Comparison of ENCODE assay signal across 31 cellular contexts in genomic region chr13:78247362-78247761, GRCh38.
A peak's percentile ranks its signal among the peaks of the same experiment; 100 is the strongest.
DNase-seq lines count a peak whose midpoint lies in the region; ATAC-seq and TF ChIP-seq lines count a peak whose summit lies in the region.
"Had no signal": no experiment of that assay in that cellular context is flagged by ENCODE, and none has a peak within 500 bp of the region (broad histone marks: within the 10 kb centered on the region; RNA-seq: fewer than 3 reads in every experiment).

No MANE protein-coding gene starts in this region.

- no peak overlapping the region for H3K4me3 ChIP-seq in SK-N-SH (ENCODE audit: low read depth in 2 of 2, low read length in 1 of 2)
- H3K4me3 ChIP-seq in astrocyte of the cerebellum (ENCODE audit: low read depth, low read length): no peak overlapping the region
- H3K4me3 ChIP-seq in lower leg skin (ENCODE audit: low read depth, poor library complexity, severe bottlenecking): no peak overlapping the region
- H3K4me3 ChIP-seq: BLaER1 treated with 17β-estradiol and CSF1 and Interleukin-3, amounts not matched to agents 10 nM and 100 nM; Peyer's patch; prostate gland; tibial artery had no signal

- H3K9me3 ChIP-seq in SK-N-SH: no peaks in the 10 kb centered on the region
- H3K9me3 ChIP-seq: BLaER1 treated with 17β-estradiol and CSF1 and Interleukin-3, amounts not matched to agents 10 nM and 100 nM; Peyer's patch; prostate gland; tibial artery had no signal

- peak; percentile 55 for TF ChIP-seq RAD21 in SK-N-SH (IDR thresholded peaks at IDR 0.05; ENCODE audit: low read length)

- TF ChIP-seq CTCF in SK-N-SH (IDR thresholded peaks at IDR 0.05): no peak
- TF ChIP-seq CTCF in astrocyte of the cerebellum (IDR thresholded peaks at IDR 0.05; ENCODE audit: low read depth, low read length, missing control alignments): peak; percentile 23
- TF ChIP-seq CTCF in lower leg skin (IDR thresholded peaks at IDR 0.05): no peak

- no peaks in the 10 kb centered on the region for H3K9me2 ChIP-seq in SK-N-SH

- intact Hi-C loops in lower leg skin (cut with DNase I; ENCODE audit: low total_unique reads): no loop called here

- no peaks in the 10 kb centered on the region for H3K27me3 ChIP-seq in SK-N-SH (ENCODE audit: insufficient read depth)
- H3K27me3 ChIP-seq: BLaER1 treated with 17β-estradiol and CSF1 and Interleukin-3, amounts not matched to agents 10 nM and 100 nM; Peyer's patch; tibial artery had no signal

- POLR2A ChIA-PET in SK-N-SH (lab: Yijun Ruan, JAX): no interaction called here

- H3K79me2 ChIP-seq in SK-N-SH (ENCODE audit: insufficient read depth): no peaks in the 10 kb centered on the region

- no peak overlapping the region for H3K27ac ChIP-seq in SK-N-SH (ENCODE audit: low read depth in 2 of 2, low read length in 1 of 2)
- H3K27ac ChIP-seq: BLaER1 treated with 17β-estradiol and CSF1 and Interleukin-3, amounts not matched to agents 10 nM and 100 nM; Peyer's patch; prostate gland; tibial artery had no signal

- H3K4me2 ChIP-seq in SK-N-SH: no peak overlapping the region
- H3K4me2 ChIP-seq: BLaER1 treated with 17β-estradiol and CSF1 and Interleukin-3, amounts not matched to agents 10 nM and 100 nM had no signal

- no peaks in the 10 kb centered on the region for H3F3A ChIP-seq in SK-N-SH (replicated peaks; ENCODE audit: insufficient read depth)

- no peak for TF ChIP-seq EP300 in SK-N-SH (IDR thresholded peaks at IDR 0.05; ENCODE audit: borderline replicate concordance in 1 of 2, low read depth in 1 of 2, low read length in 1 of 2)

- TF ChIP-seq POLR2A in lower leg skin (IDR thresholded peaks at IDR 0.05): no peak

- H3K9ac ChIP-seq in SK-N-SH: no peak overlapping the region
- H3K9ac ChIP-seq: BLaER1 treated with 17β-estradiol and CSF1 and Interleukin-3, amounts not matched to agents 10 nM and 100 nM had no signal

- no peak for DNase-seq in SK-N-SH
- peak; percentile 36 for DNase-seq in NAMALWA (ENCODE audit: low spot score)
- DNase-seq in astrocyte of the cerebellum (ENCODE audit: low read depth): no peak
- no peak for DNase-seq in lower leg skin (ENCODE audit: low spot score in 2 of 2)
- DNase-seq: activated B cell treated with CpG ODN at 0.5 μM for 24 hours; activated CD4-positive, alpha-beta T cell treated with anti-CD3 and anti-CD28 coated beads, Interleukin-2, amount 10 ng/mL, durations not matched to agents 7 days and 5 days; activated gamma-delta T cell; activated naive CD8-positive, alpha-beta T cell treated with anti-CD3 and anti-CD28 coated beads for 36 hours; activated T-cell treated with anti-CD3 and anti-CD28 coated beads, Interleukin-2, amount 50 U/mL, for 24 hours; aorta; Calu3; effector CD4-positive, alpha-beta T cell; H9; hypothalamus; left cardiac atrium; natural killer cell; NCI-H146; NCI-H2171; NCI-H510A treated with DMSO at 0.1 percent for 48 hours; occipital lobe; Peyer's patch; stimulated activated CD4-positive, alpha-beta T cell treated with anti-CD3 and anti-CD28 coated beads, Interleukin-2, amount 100 ng/mL, for 48 hours; T-cell; tibial artery had no signal

- in situ Hi-C loops in astrocyte of the cerebellum (cut with HindIII; ENCODE audit: low sequenced_read_pairs): no loop called here

- ATAC-seq in SK-N-SH treated with all-trans-retinoic acid at 6 μM for 48 hours (no peak), GM21381 (IDR thresholded peaks at IDR 0.05; ENCODE audit: unreplicated experiment) (no peak), HG03432 (IDR thresholded peaks at IDR 0.05; ENCODE audit: unreplicated experiment) (no peak)
- ATAC-seq: HepG2, left cardiac atrium, natural killer cell, sciatic nerve, T-cell had no signal

- H3K36me3 ChIP-seq in SK-N-SH (replicated peaks in 1 of 2; ENCODE audit: control insufficient read depth in 1 of 2, insufficient read depth in 2 of 2, low read length in 1 of 2): no peaks in the 10 kb centered on the region
- H3K36me3 ChIP-seq: BLaER1 treated with 17β-estradiol and CSF1 and Interleukin-3, amounts not matched to agents 10 nM and 100 nM; Peyer's patch; prostate gland; tibial artery had no signal

- no peaks in the 10 kb centered on the region for H4K20me1 ChIP-seq in SK-N-SH (ENCODE audit: insufficient read depth)
- H4K20me1 ChIP-seq: BLaER1 treated with 17β-estradiol and CSF1 and Interleukin-3, amounts not matched to agents 10 nM and 100 nM had no signal

- H3K4me1 ChIP-seq in SK-N-SH (ENCODE audit: control insufficient read depth in 1 of 2, insufficient read depth in 2 of 2, low read depth in 1 of 2, low read length in 1 of 2): peaks cover 0 to 2% of the 10 kb centered on the region in 2 experiments; a peak in 2 of 4 replicates
- H3K4me1 ChIP-seq: BLaER1 treated with 17β-estradiol and CSF1 and Interleukin-3, amounts not matched to agents 10 nM and 100 nM; Peyer's patch; prostate gland; tibial artery had no signal

- CTCF ChIA-PET in SK-N-SH (lab: Yijun Ruan, JAX): interaction anchor here (0.9 to 1.3 kb wide), 3 partner anchors 15 to 731 kb away, joined by 3 read pairs; no protein-coding TSS in a partner anchor

- no peak overlapping the region for H2AFZ ChIP-seq in SK-N-SH (ENCODE audit: low read depth)

TF ChIP-seq in SK-N-SH, 30 proteins besides CTCF, POLR2A, EP300 and RAD21 (continues in another document):
- no peak for TF ChIP-seq POLR2AphosphoS5 (IDR thresholded peaks at IDR 0.05; ENCODE audit: low read depth, low read length)
- TF ChIP-seq MXI1 (IDR thresholded peaks at IDR 0.05; ENCODE audit: low read depth, low read length): no peak
- TF ChIP-seq EZH2phosphoT487 (IDR thresholded peaks at IDR 0.05; ENCODE audit: borderline replicate concordance, low read depth): no peak
- TF ChIP-seq RCOR1 (IDR thresholded peaks at IDR 0.05; ENCODE audit: low read length): no peak
- no peak for TF ChIP-seq MEF2A (IDR thresholded peaks at IDR 0.05; ENCODE audit: borderline replicate concordance, low read depth)
- TF ChIP-seq, protein P1, sequence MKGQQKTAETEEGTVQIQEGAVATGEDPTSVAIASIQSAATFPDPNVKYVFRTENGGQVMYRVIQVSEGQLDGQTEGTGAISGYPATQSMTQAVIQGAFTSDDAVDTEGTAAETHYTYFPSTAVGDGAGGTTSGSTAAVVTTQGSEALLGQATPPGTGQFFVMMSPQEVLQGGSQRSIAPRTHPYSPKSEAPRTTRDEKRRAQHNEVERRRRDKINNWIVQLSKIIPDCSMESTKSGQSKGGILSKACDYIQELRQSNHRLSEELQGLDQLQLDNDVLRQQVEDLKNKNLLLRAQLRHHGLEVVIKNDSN (IDR thresholded peaks at IDR 0.05; ENCODE audit: borderline replicate concordance, low read depth): no peak
- TF ChIP-seq ELF1 (IDR thresholded peaks at IDR 0.05): no peak

TF ChIP-seq in SK-N-SH treated with all-trans-retinoic acid at 6 μM for 48 hours, 23 proteins besides CTCF, POLR2A, EP300 and RAD21:
- no peak for TF ChIP-seq ZNF8 (CRISPR knock-in tag; IDR thresholded peaks at IDR 0.05)
- TF ChIP-seq BACH2 (CRISPR knock-in tag; IDR thresholded peaks at IDR 0.05; ENCODE audit: borderline replicate concordance): no peak
- no peak for TF ChIP-seq CSDC2 (CRISPR knock-in tag; IDR thresholded peaks at IDR 0.05)
TF ChIP-seq in SK-N-SH treated with all-trans-retinoic acid at 6 μM for 48 hours: peak in this region for 0.
